Comparison of ENCODE assay signal across 10 cellular contexts in genomic region chr5:160787247-160787646, GRCh38.
A peak's percentile ranks its signal among the peaks of the same experiment; 100 is the strongest.
DNase-seq lines count a peak whose midpoint lies in the region; ATAC-seq, FAIRE-seq and TF ChIP-seq lines count a peak whose summit lies in the region.
"Had no signal": no experiment of that assay in that cellular context is flagged by ENCODE, and none has a peak within 500 bp of the region (broad histone marks: within the 10 kb centered on the region; RNA-seq: fewer than 3 reads in every experiment).

No MANE protein-coding gene starts in this region.

- no peak overlapping the region for H3K27ac ChIP-seq in pancreas
- no peak overlapping the region for H3K27ac ChIP-seq in esophagus muscularis mucosa (replicated peaks in 1 of 4)

- no peaks in the 10 kb centered on the region for H3K36me3 ChIP-seq in pancreas
- no peaks in the 10 kb centered on the region for H3K36me3 ChIP-seq in esophagus muscularis mucosa

- DNase-seq in activated CD4-positive, CD25-positive, alpha-beta regulatory T cell treated with anti-CD3 and anti-CD28 coated beads, Interleukin-2, amount 50 U/mL, for 72 hours, result no peak
- peak; percentile 12 for DNase-seq in HT1080 (ENCODE audit: low read depth)
- DNase-seq in activated CD4-positive, alpha-beta memory T cell treated with anti-CD3 and anti-CD28 coated beads for 36 hours, result peak; percentile 36
- DNase-seq in pancreas, result peak; percentile 38 to 63 (median 47)
- DNase-seq in left cardiac atrium, result no peak
- no peak for DNase-seq in esophagus muscularis mucosa (ENCODE audit: extremely low spot score)
- DNase-seq: activated B cell treated with CpG ODN at 0.5 μM for 24 hours had no signal

- H3K4me1 Mint-ChIP-seq in activated CD4-positive, alpha-beta memory T cell treated with anti-CD3 and anti-CD28 coated beads for 36 hours (ENCODE audit: low read depth), result no peaks in the 10 kb centered on the region
- H3K4me1 Mint-ChIP-seq: activated B cell treated with CpG ODN at 0.5 μM for 24 hours had no signal

- H3K36me3 Mint-ChIP-seq in activated CD4-positive, alpha-beta memory T cell treated with anti-CD3 and anti-CD28 coated beads for 36 hours, result no peaks in the 10 kb centered on the region

- CTCF ChIA-PET in activated CD4-positive, alpha-beta memory T cell treated with anti-CD3 and anti-CD28 coated beads for 36 hours (lab: Charles Lee), result interaction anchor here (0.7 to 3.8 kb wide), 5 partner anchors 11 to 349 kb away, joined by 3 to 30 read pairs (median 4); no protein-coding TSS in a partner anchor

- H3K9me3 ChIP-seq in pancreas (no peaks in the 10 kb centered on the region), esophagus muscularis mucosa (no peaks in the 10 kb centered on the region)

- no peak for TF ChIP-seq EP300 in esophagus muscularis mucosa (IDR thresholded peaks at IDR 0.05)

- 21 to 25% methylated on average over 4 of the region's 4 CpGs for WGBS in pancreas, 2 donors
- 65% methylated on average over 4 of the region's 4 CpGs for WGBS in esophagus muscularis mucosa

- no peak for TF ChIP-seq POLR2A in esophagus muscularis mucosa (IDR thresholded peaks at IDR 0.05; ENCODE audit: low read depth)

- H3K27me3 Mint-ChIP-seq in activated CD4-positive, alpha-beta memory T cell treated with anti-CD3 and anti-CD28 coated beads for 36 hours, result peaks cover 3% of the 10 kb centered on the region
- H3K27me3 Mint-ChIP-seq: activated B cell treated with CpG ODN at 0.5 μM for 24 hours had no signal

- H3K27me3 ChIP-seq in pancreas, result no peaks in the 10 kb centered on the region
- H3K27me3 ChIP-seq in esophagus muscularis mucosa, result no peaks in the 10 kb centered on the region

- intact Hi-C loops in activated CD4-positive, alpha-beta memory T cell treated with anti-CD3 and anti-CD28 coated beads for 36 hours (cut with micrococcal nuclease), result loop anchor here (1.0 kb wide), 2 partner anchors 279 to 348 kb away; no protein-coding TSS in a partner anchor
- intact Hi-C loops in pancreas (cut with DNase I), result loop anchor here in 1 of 3 donors (10.0 kb wide), 2 partner anchors 282 to 352 kb away; no protein-coding TSS in a partner anchor
- intact Hi-C loops in left cardiac atrium (cut with DNase I), result no loop called here
- intact Hi-C loops in esophagus muscularis mucosa (cut with DNase I), result no loop called here

- no peaks in the 10 kb centered on the region for H3K4me1 ChIP-seq in pancreas
- H3K4me1 ChIP-seq in esophagus muscularis mucosa, result no peaks in the 10 kb centered on the region

- POLR2A ChIA-PET in activated CD4-positive, alpha-beta memory T cell treated with anti-CD3 and anti-CD28 coated beads for 36 hours (lab: Charles Lee), result no interaction called here

- no peak overlapping the region for H3K27ac Mint-ChIP-seq in activated CD4-positive, alpha-beta memory T cell treated with anti-CD3 and anti-CD28 coated beads for 36 hours
- H3K27ac Mint-ChIP-seq: activated B cell treated with CpG ODN at 0.5 μM for 24 hours had no signal

- no peak overlapping the region for H3K4me3 Mint-ChIP-seq in activated CD4-positive, alpha-beta memory T cell treated with anti-CD3 and anti-CD28 coated beads for 36 hours
- H3K4me3 Mint-ChIP-seq: activated B cell treated with CpG ODN at 0.5 μM for 24 hours had no signal

- no peaks in the 10 kb centered on the region for H3K9me3 Mint-ChIP-seq in activated CD4-positive, alpha-beta memory T cell treated with anti-CD3 and anti-CD28 coated beads for 36 hours
- H3K9me3 Mint-ChIP-seq: activated B cell treated with CpG ODN at 0.5 μM for 24 hours had no signal

- H3K4me3 ChIP-seq in pancreas (no peak overlapping the region), esophagus muscularis mucosa (no peak overlapping the region)

- no peak for FAIRE-seq in pancreas (lab: Jason Lieb, UNC)
- FAIRE-seq: G401.6 had no signal

- peak; percentile 46 to 49 for ATAC-seq in activated CD4-positive, CD25-positive, alpha-beta regulatory T cell treated with anti-CD3 and anti-CD28 coated beads, Interleukin-2, amount 50 U/mL, for 24 hours
- ATAC-seq in pancreas (peak; percentile 77 to 99 (median 98)), left cardiac atrium (no peak), GM21423 (IDR thresholded peaks at IDR 0.05; ENCODE audit: unreplicated experiment) (no peak)

- TF ChIP-seq CTCF in pancreas (IDR thresholded peaks at IDR 0.05), result peak; percentile 20 to 47 (median 37)
- no peak for TF ChIP-seq CTCF in esophagus muscularis mucosa (IDR thresholded peaks at IDR 0.05)

Comparison
In these comparisons a context has a peak if more than half of its experiments do, and no peak if none do; other contexts are left out.
1. ATAC-seq: peak in activated CD4-positive, CD25-positive, alpha-beta regulatory T cell treated with anti-CD3 and anti-CD28 coated beads, Interleukin-2, amount 50 U/mL, for 24 hours (2 of 2) and pancreas (4 of 4); none in left cardiac atrium (0 of 2) and GM21423 (single experiment).
2. DNase-seq: peak in HT1080 (single experiment), activated CD4-positive, alpha-beta memory T cell treated with anti-CD3 and anti-CD28 coated beads for 36 hours (single experiment) and pancreas (6 of 6); none in activated CD4-positive, CD25-positive, alpha-beta regulatory T cell treated with anti-CD3 and anti-CD28 coated beads, Interleukin-2, amount 50 U/mL, for 72 hours (single experiment), left cardiac atrium (single experiment) and esophagus muscularis mucosa (single experiment).
3. CTCF ChIP-seq: peak in pancreas (4 of 4); none in esophagus muscularis mucosa (0 of 3).